In genomic region chr17:48013876-48014602, GRCh38 we compare ENCODE assay signal across 1 cellular context.
TF ChIP-seq lines count a peak whose summit lies in the region.

No MANE protein-coding gene starts in this region.

TF ChIP-seq in GM23338, 12 proteins besides CTCF, POLR2A, EP300 and RAD21 (continued from another document):
- no peak for TF ChIP-seq ZNF462 (CRISPR knock-in tag; IDR thresholded peaks at IDR 0.05)
- TF ChIP-seq JUNB (IDR thresholded peaks at IDR 0.05; ENCODE audit: unreplicated experiment) = no peak
- TF ChIP-seq ZNF114 (CRISPR knock-in tag; IDR thresholded peaks at IDR 0.05) = no peak
